In genomic region chr1:224939844-224940425, GRCh38 we compare ENCODE assay signal across 12 cellular contexts.
"Had no signal": no experiment of that assay in that cellular context is flagged by ENCODE, and none has a peak within 500 bp of the region (broad histone marks: within the 10 kb centered on the region; RNA-seq: fewer than 3 reads in every experiment).

No MANE protein-coding gene starts in this region.

- H3K9ac ChIP-seq: parathyroid adenoma had no signal

- H2AFZ ChIP-seq: parathyroid adenoma had no signal

- H3K79me2 ChIP-seq: parathyroid adenoma had no signal

- H3K4me3 ChIP-seq: ascending aorta, esophagus squamous epithelium had no signal

- H3K4me1 ChIP-seq: ascending aorta, esophagus squamous epithelium, parathyroid adenoma had no signal

- FAIRE-seq: frontal cortex, keratinocyte had no signal

- H3K9me3 ChIP-seq: ascending aorta had no signal

- DNase-seq: activated CD4-positive, alpha-beta T cell treated with anti-CD3 and anti-CD28 coated beads for 1 hour; activated CD8-positive, alpha-beta memory T cell treated with anti-CD3 and anti-CD28 coated beads, Interleukin-2, amount 50 U/mL, for 4 hours; activated CD8-positive, alpha-beta T cell treated with anti-CD3 and anti-CD28 coated beads for 36 hours; activated naive CD4-positive, alpha-beta T cell; esophagus squamous epithelium; retina; SW 1271; trophoblast cell had no signal

- H3K27ac ChIP-seq: ascending aorta, esophagus squamous epithelium, parathyroid adenoma had no signal

- ATAC-seq: activated CD8-positive, alpha-beta T cell treated with anti-CD3 and anti-CD28 coated beads for 36 hours had no signal

- H3K36me3 ChIP-seq: ascending aorta, esophagus squamous epithelium had no signal

- H3K27me3 ChIP-seq: ascending aorta, esophagus squamous epithelium had no signal
